ENCODE assay signal across 10 cellular contexts in the genomic region with DNA sequence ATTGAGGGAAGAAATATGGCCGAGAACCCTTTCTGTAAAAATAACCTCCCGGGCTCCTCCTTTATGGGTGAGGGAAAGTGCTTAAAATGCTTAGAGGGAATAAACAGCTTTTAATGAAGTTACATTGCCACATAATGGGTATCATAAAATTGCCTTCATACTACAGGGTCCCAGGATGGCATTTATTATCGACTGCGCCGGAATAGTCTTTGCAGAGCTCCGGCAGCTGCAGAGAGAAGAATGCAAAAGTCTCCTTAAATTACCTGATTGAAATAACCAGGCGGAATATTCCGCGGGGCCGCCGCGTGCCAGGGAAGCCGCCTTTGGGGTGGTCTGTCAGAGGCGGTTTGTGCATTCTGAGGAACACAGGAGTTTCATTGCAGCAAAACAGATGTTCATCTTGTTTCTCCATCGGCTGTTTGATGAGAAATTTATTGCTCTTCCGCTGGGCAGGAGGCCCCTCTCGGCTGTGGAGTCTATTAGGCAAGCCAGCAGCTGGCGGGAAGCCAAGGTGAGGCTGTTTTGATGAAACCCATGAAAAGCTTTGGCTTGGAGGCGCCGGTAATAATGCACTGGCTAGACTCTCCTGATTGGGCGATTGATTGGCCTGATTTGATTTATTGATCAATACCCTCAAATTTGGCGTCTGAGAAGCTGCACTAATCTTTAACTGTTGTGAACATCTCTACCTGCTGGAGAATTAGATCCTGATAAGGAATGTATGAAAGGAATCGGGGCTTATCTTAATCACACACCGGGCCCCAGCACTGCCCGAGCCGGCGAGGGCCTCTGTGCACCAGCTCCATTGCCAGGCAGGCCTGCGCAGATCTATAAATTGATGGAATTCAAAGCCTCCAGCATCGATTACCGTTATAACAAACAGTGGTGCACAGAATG.
DNase-seq lines count a peak whose midpoint lies in the region; ATAC-seq and TF ChIP-seq lines count a peak whose summit lies in the region.
"Had no signal": no experiment of that assay in that cellular context is flagged by ENCODE, and none has a peak within 500 bp of the region (broad histone marks: within the 10 kb centered on the region; RNA-seq: fewer than 3 reads in every experiment).

No MANE protein-coding gene starts in this region.

- H3K36me3 Mint-ChIP-seq in activated naive CD4-positive, alpha-beta T cell treated with anti-CD3 and anti-CD28 coated beads, Interleukin-2, amount 10 ng/mL, durations not matched to agents 7 days and 5 days = no peaks in the 10 kb centered on the region
- H3K36me3 Mint-ChIP-seq: activated naive CD4-positive, alpha-beta T cell treated with anti-CD3 and anti-CD28 coated beads, Interleukin-2, amount 50 U/mL, for 24 hours had no signal

- peaks cover 48% of the 10 kb centered on the region for H3K27me3 Mint-ChIP-seq in activated naive CD4-positive, alpha-beta T cell treated with anti-CD3 and anti-CD28 coated beads, Interleukin-2, amount 10 ng/mL, durations not matched to agents 7 days and 5 days

- H3K4me3 ChIP-seq in Peyer's patch = no peak overlapping the region
- H3K4me3 ChIP-seq in right atrium auricular region = no peak overlapping the region
- no peak overlapping the region for H3K4me3 ChIP-seq in thoracic aorta

- TF ChIP-seq POLR2A in Peyer's patch (IDR thresholded peaks at IDR 0.05) = no peak

- ATAC-seq in thoracic aorta (ENCODE audit: insufficient number of reproducible peaks, low FRiP score, low read depth) = no peak
- ATAC-seq in HG02870 (IDR thresholded peaks at IDR 0.05; ENCODE audit: unreplicated experiment) = no peak

- no peaks in the 10 kb centered on the region for H3K9me3 Mint-ChIP-seq in activated naive CD4-positive, alpha-beta T cell treated with anti-CD3 and anti-CD28 coated beads, Interleukin-2, amount 10 ng/mL, durations not matched to agents 7 days and 5 days
- H3K9me3 Mint-ChIP-seq: activated naive CD4-positive, alpha-beta T cell treated with anti-CD3 and anti-CD28 coated beads, Interleukin-2, amount 50 U/mL, for 24 hours had no signal

- H3K4me1 ChIP-seq in Peyer's patch (peaks cover 0 to 11% (median 0%) of the 10 kb centered on the region in 4 donors), right atrium auricular region (no peaks in the 10 kb centered on the region), thoracic aorta (ENCODE audit: control insufficient read depth in 1 of 2, low read depth in 2 of 2) (no peaks in the 10 kb centered on the region)

- peak; percentile 35 for DNase-seq in DMS79 treated with DMSO at 0.1 percent for 48 hours (lab: John Stamatoyannopoulos, UW)
- no peak for DNase-seq in DMS79 (lab: John Stamatoyannopoulos, UW)
- peak; percentile 24 to 67 (median 59) for DNase-seq in Peyer's patch
- peak; percentile 64 for DNase-seq in right atrium auricular region (ENCODE audit: low spot score)
- peak; percentile 14 for DNase-seq in thoracic aorta (ENCODE audit: low spot score)
- no peak for DNase-seq in activated naive CD4-positive, alpha-beta T cell treated with anti-CD3 and anti-CD28 coated beads, Interleukin-2, amount 10 ng/mL, durations not matched to agents 7 days and 5 days
- no peak for DNase-seq in DMS53 (lab: John Stamatoyannopoulos, UW)

- CTCF ChIA-PET in activated naive CD4-positive, alpha-beta T cell treated with anti-CD3 and anti-CD28 coated beads, Interleukin-2, amount 10 ng/mL, durations not matched to agents 7 days and 5 days (lab: Charles Lee) = no interaction called here

- H3K9me3 ChIP-seq in Peyer's patch (no peaks in the 10 kb centered on the region), right atrium auricular region (no peaks in the 10 kb centered on the region), thoracic aorta (no peaks in the 10 kb centered on the region)

- no peak for TF ChIP-seq CTCF in Peyer's patch (IDR thresholded peaks at IDR 0.05)
- no peak for TF ChIP-seq CTCF in right atrium auricular region (IDR thresholded peaks at IDR 0.05)
- TF ChIP-seq CTCF in thoracic aorta (IDR thresholded peaks at IDR 0.05) = no peak

- H3K4me1 Mint-ChIP-seq in activated naive CD4-positive, alpha-beta T cell treated with anti-CD3 and anti-CD28 coated beads, Interleukin-2, amount 10 ng/mL, durations not matched to agents 7 days and 5 days = no peaks in the 10 kb centered on the region
- H3K4me1 Mint-ChIP-seq: activated naive CD4-positive, alpha-beta T cell treated with anti-CD3 and anti-CD28 coated beads, Interleukin-2, amount 50 U/mL, for 24 hours had no signal

- H3K27ac Mint-ChIP-seq in activated naive CD4-positive, alpha-beta T cell treated with anti-CD3 and anti-CD28 coated beads, Interleukin-2, amount 10 ng/mL, durations not matched to agents 7 days and 5 days = no peak overlapping the region
- H3K27ac Mint-ChIP-seq: activated naive CD4-positive, alpha-beta T cell treated with anti-CD3 and anti-CD28 coated beads, Interleukin-2, amount 50 U/mL, for 24 hours had no signal

- H3K36me3 ChIP-seq in Peyer's patch (no peaks in the 10 kb centered on the region), right atrium auricular region (no peaks in the 10 kb centered on the region), thoracic aorta (no peaks in the 10 kb centered on the region)

- H3K4me3 Mint-ChIP-seq in activated naive CD4-positive, alpha-beta T cell treated with anti-CD3 and anti-CD28 coated beads, Interleukin-2, amount 10 ng/mL, durations not matched to agents 7 days and 5 days = no peak overlapping the region
- H3K4me3 Mint-ChIP-seq: activated naive CD4-positive, alpha-beta T cell treated with anti-CD3 and anti-CD28 coated beads, Interleukin-2, amount 50 U/mL, for 24 hours had no signal

- H3K27ac ChIP-seq in Peyer's patch (no peak overlapping the region), right atrium auricular region (no peak overlapping the region), thoracic aorta (no peak overlapping the region)
- H3K27ac ChIP-seq: 22Rv1 had no signal

- H3K27me3 ChIP-seq in Peyer's patch (no peaks in the 10 kb centered on the region), right atrium auricular region (no peaks in the 10 kb centered on the region), thoracic aorta (replicated peaks; ENCODE audit: insufficient read depth) (no peaks in the 10 kb centered on the region)

Comparison
In these comparisons a context has a peak if more than half of its experiments do, and no peak if none do; other contexts are left out.
1. DNase-seq: peak in DMS79 treated with DMSO at 0.1 percent for 48 hours (single experiment), Peyer's patch (3 of 3), right atrium auricular region (single experiment) and thoracic aorta (single experiment); none in DMS79 (single experiment), activated naive CD4-positive, alpha-beta T cell treated with anti-CD3 and anti-CD28 coated beads, Interleukin-2, amount 10 ng/mL, durations not matched to agents 7 days and 5 days (single experiment) and DMS53 (single experiment).